In genomic region chr3:16927485-16927884, GRCh38 we compare ENCODE assay signal across 14 cellular contexts. TPM values are rescaled to one million over a fixed set of nuclear protein-coding genes. Genes with fewer than 3 reads are reported as not detected.
A peak's percentile ranks its signal among the peaks of the same experiment; 100 is the strongest.
DNase-seq lines count a peak whose midpoint lies in the region; ATAC-seq and TF ChIP-seq lines count a peak whose summit lies in the region.
"Had no signal": no experiment of that assay in that cellular context is flagged by ENCODE, and none has a peak within 500 bp of the region (broad histone marks: within the 10 kb centered on the region; RNA-seq: fewer than 3 reads in every experiment).

No MANE protein-coding gene starts in this region.

- no peak overlapping the region for H3K4me3 Mint-ChIP-seq in CD8-positive, alpha-beta T cell
- no peak overlapping the region for H3K4me3 Mint-ChIP-seq in central memory CD8-positive, alpha-beta T cell

- H3K4me3 ChIP-seq in CD8-positive, alpha-beta T cell (ENCODE audit: low read depth, low read length), result no peak overlapping the region
- H3K4me3 ChIP-seq: SJSA1 had no signal

- no peaks in the 10 kb centered on the region for H3K27me3 ChIP-seq in CD8-positive, alpha-beta T cell (ENCODE audit: insufficient read depth, low read length)
- H3K27me3 ChIP-seq: SJSA1 had no signal

- POLR2A ChIA-PET in CD8-positive, alpha-beta T cell (lab: Charles Lee), result interaction anchor here (0.6 to 1.5 kb wide), 4 partner anchors 13 to 563 kb away, joined by 3 to 4 read pairs (median 3); no protein-coding TSS in a partner anchor
- POLR2A ChIA-PET in RWPE1 (lab: Yijun Ruan, JAX; ENCODE audit: low non-redundant PET), result no interaction called here

- peaks cover 22% of the 10 kb centered on the region for H3K36me3 Mint-ChIP-seq in CD8-positive, alpha-beta T cell
- peaks cover 4% of the 10 kb centered on the region for H3K36me3 Mint-ChIP-seq in central memory CD8-positive, alpha-beta T cell (ENCODE audit: insufficient read depth)

- ATAC-seq in CD8-positive, alpha-beta T cell, result peak; percentile 86
- ATAC-seq in GM18498 (IDR thresholded peaks at IDR 0.05; ENCODE audit: unreplicated experiment), result peak; percentile 49
- ATAC-seq in HG02938 (IDR thresholded peaks at IDR 0.05; ENCODE audit: unreplicated experiment), result peak; percentile 42
- ATAC-seq in central memory CD8-positive, alpha-beta T cell (replicated peaks; ENCODE audit: extremely low read depth, poor library complexity, severe bottlenecking), result peak; percentile 58
- ATAC-seq in HG03280 (IDR thresholded peaks at IDR 0.05; ENCODE audit: unreplicated experiment), result no peak
- ATAC-seq: sciatic nerve had no signal

- CTCF ChIA-PET in CD8-positive, alpha-beta T cell (lab: Charles Lee), result interaction anchor here (0.9 to 1.5 kb wide), 4 partner anchors 16 to 162 kb away, joined by 3 to 6 read pairs (median 4); no protein-coding TSS in a partner anchor
- CTCF ChIA-PET in RWPE1 (lab: Yijun Ruan, JAX), result no interaction called here

- H3K9me3 ChIP-seq in CD8-positive, alpha-beta T cell (ENCODE audit: low read length), result no peaks in the 10 kb centered on the region
- H3K9me3 ChIP-seq: SJSA1 had no signal

- H3K36me3 ChIP-seq in CD8-positive, alpha-beta T cell (ENCODE audit: insufficient read depth, low read length), result no peaks in the 10 kb centered on the region
- H3K36me3 ChIP-seq: SJSA1 had no signal

- no peak overlapping the region for H3K27ac ChIP-seq in CD8-positive, alpha-beta T cell (ENCODE audit: low read depth, low read length)
- H3K27ac ChIP-seq in RWPE1, result no peak overlapping the region
- H3K27ac ChIP-seq: SJSA1 had no signal

- H3K27ac Mint-ChIP-seq in CD8-positive, alpha-beta T cell, result peak overlapping the region; percentile 19
- H3K27ac Mint-ChIP-seq in central memory CD8-positive, alpha-beta T cell (ENCODE audit: low read depth), result no peak overlapping the region

- peaks cover 79% of the 10 kb centered on the region for H3K4me1 Mint-ChIP-seq in CD8-positive, alpha-beta T cell (ENCODE audit: low read depth)
- peaks cover 73% of the 10 kb centered on the region for H3K4me1 Mint-ChIP-seq in central memory CD8-positive, alpha-beta T cell

- H3K27me3 Mint-ChIP-seq in CD8-positive, alpha-beta T cell (ENCODE audit: low read depth), result no peaks in the 10 kb centered on the region
- H3K27me3 Mint-ChIP-seq in central memory CD8-positive, alpha-beta T cell, result no peaks in the 10 kb centered on the region

- peaks cover 32% of the 10 kb centered on the region for H3K4me1 ChIP-seq in CD8-positive, alpha-beta T cell (ENCODE audit: insufficient read depth, low read length)

- DNase-seq in CD8-positive, alpha-beta T cell, result peak in 1 of 7 experiments; percentile 27
- no peak for DNase-seq in central memory CD8-positive, alpha-beta T cell (ENCODE audit: low spot score in 2 of 2)
- DNase-seq in RWPE1 (ENCODE audit: low spot score) (no peak), SK-N-DZ (ENCODE audit: low spot score) (no peak), AG20443 (ENCODE audit: low spot score) (no peak)
- DNase-seq: dermis blood vessel endothelial cell, foreskin melanocyte, NCI-H2227 treated with DMSO at 0.1 percent for 48 hours had no signal

- TF ChIP-seq CTCF in CD8-positive, alpha-beta T cell (IDR thresholded peaks at IDR 0.05), result peak; percentile 20
- TF ChIP-seq CTCF in RWPE1 (conservative IDR thresholded peaks at IDR 0.05; ENCODE audit: low read depth), result no peak

- H3K9me3 Mint-ChIP-seq in CD8-positive, alpha-beta T cell, result peaks cover 11% of the 10 kb centered on the region
- H3K9me3 Mint-ChIP-seq in central memory CD8-positive, alpha-beta T cell, result no peaks in the 10 kb centered on the region

- intact Hi-C loops in CD8-positive, alpha-beta T cell (cut with DNase I, micrococcal nuclease), result loop anchor here in 1 of 2 experiments (5.0 kb wide), 1 partner anchor 305 kb away; no protein-coding TSS in a partner anchor

RNA-seq across cellular contexts. Expression of gene PLCL2, which starts 42.7 kb away (rescaled TPM):
- 10 to 100 TPM; 33.1 to 35.8 TPM for total RNA-seq in CD8-positive, alpha-beta T cell
- 5.3 and 5.6 TPM in 2 replicates for polyA plus RNA-seq in SK-N-DZ (2014; cell fraction: cytosol; rRNA removed)
- 4.6 and 5.7 TPM in 2 replicates for polyA plus RNA-seq in SK-N-DZ (2014; cell fraction: nucleus; rRNA removed)
- total RNA-seq: G401 had no signal
